Comparison of ENCODE assay signal across 26 cellular contexts in the genomic region with DNA sequence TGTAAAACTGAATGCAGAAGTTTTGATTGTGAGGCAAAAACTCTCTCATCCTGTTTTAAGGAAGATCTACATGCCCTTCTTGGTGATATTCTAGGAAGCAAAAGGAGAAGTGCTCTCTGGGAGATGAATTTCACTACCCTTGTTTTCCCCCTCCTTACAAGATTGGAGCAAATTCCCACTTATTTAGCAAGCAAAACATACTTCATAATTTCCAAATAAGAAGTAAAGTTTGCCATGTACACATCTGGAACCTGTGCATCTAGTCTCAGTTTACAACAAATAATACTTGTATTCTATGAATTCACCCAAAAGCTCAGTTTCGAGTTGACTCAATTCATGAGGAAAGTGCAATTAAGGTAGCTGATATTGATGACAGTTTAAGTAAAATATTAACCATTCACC.
DNase-seq lines count a peak whose midpoint lies in the region; ATAC-seq lines count a peak whose summit lies in the region.
"Had no signal": no experiment of that assay in that cellular context is flagged by ENCODE, and none has a peak within 500 bp of the region (broad histone marks: within the 10 kb centered on the region; RNA-seq: fewer than 3 reads in every experiment).

No MANE protein-coding gene starts in this region.

- DNase-seq in Ammon's horn (ENCODE audit: low spot score) (peak; percentile 37), NCI-H1436 (lab: John Stamatoyannopoulos, UW) (no peak), kidney tubule cell (ENCODE audit: low spot score) (no peak), NCI-H526 (lab: John Stamatoyannopoulos, UW) (no peak)
- DNase-seq: 8988T; activated CD4-positive, alpha-beta T cell treated with anti-CD3 and anti-CD28 coated beads, Interleukin-2, amount 10 ng/mL, durations not matched to agents 24 days and 14 days; activated T-cell treated with anti-CD3 and anti-CD28 coated beads, Interleukin-2, amount 50 U/mL, for 4 hours; AML-193; CD8-positive, alpha-beta memory T cell; DMS153; dorsolateral prefrontal cortex; islet precursor cell; naive thymus-derived CD8-positive, alpha-beta T cell; NCI-H187; NCI-H524; NK-92 treated with Interleukin-12 subunit alpha and Interleukin-12 subunit beta, amount 100 ng/mL, for 24 hours; occipital lobe; SHP77; stimulated activated naive CD4-positive, alpha-beta T cell; T1000 had no signal

- H3K27ac Mint-ChIP-seq in dendritic cell treated with granulocyte-macrophage colony-stimulating factor and Interleukin-4, amounts not matched to agents 40 ng/mL and 50 ng/mL, for 4 days: peak overlapping the region; percentile 60
- H3K27ac Mint-ChIP-seq: activated CD4-positive, alpha-beta T cell treated with anti-CD3 and anti-CD28 coated beads, Interleukin-2, amount 10 ng/mL, durations not matched to agents 24 days and 14 days; CD8-positive, alpha-beta memory T cell; mesothelial cell of epicardium; naive thymus-derived CD8-positive, alpha-beta T cell had no signal

- H3K4me3 Mint-ChIP-seq in dendritic cell treated with granulocyte-macrophage colony-stimulating factor and Interleukin-4, amounts not matched to agents 40 ng/mL and 50 ng/mL, for 4 days: no peak overlapping the region
- H3K4me3 Mint-ChIP-seq: activated CD4-positive, alpha-beta T cell treated with anti-CD3 and anti-CD28 coated beads, Interleukin-2, amount 10 ng/mL, durations not matched to agents 24 days and 14 days; activated T-cell treated with anti-CD3 and anti-CD28 coated beads, Interleukin-2, amount 50 U/mL, for 4 hours; CD8-positive, alpha-beta memory T cell; mesothelial cell of epicardium; naive thymus-derived CD8-positive, alpha-beta T cell had no signal

- no peaks in the 10 kb centered on the region for H3K27me3 Mint-ChIP-seq in dendritic cell treated with granulocyte-macrophage colony-stimulating factor and Interleukin-4, amounts not matched to agents 40 ng/mL and 50 ng/mL, for 4 days
- H3K27me3 Mint-ChIP-seq: CD8-positive, alpha-beta memory T cell had no signal

- H3K4me1 Mint-ChIP-seq in dendritic cell treated with granulocyte-macrophage colony-stimulating factor and Interleukin-4, amounts not matched to agents 40 ng/mL and 50 ng/mL, for 4 days (ENCODE audit: low read depth): peaks cover 74% of the 10 kb centered on the region
- H3K4me1 Mint-ChIP-seq: CD8-positive, alpha-beta memory T cell had no signal

- peaks cover under 1% of the 10 kb centered on the region for H3K9me3 Mint-ChIP-seq in dendritic cell treated with granulocyte-macrophage colony-stimulating factor and Interleukin-4, amounts not matched to agents 40 ng/mL and 50 ng/mL, for 4 days
- H3K9me3 Mint-ChIP-seq: activated T-cell treated with anti-CD3 and anti-CD28 coated beads, Interleukin-2, amount 50 U/mL, for 4 hours; CD8-positive, alpha-beta memory T cell; mesothelial cell of epicardium had no signal

- ATAC-seq in GM18907 (IDR thresholded peaks at IDR 0.05; ENCODE audit: unreplicated experiment): peak; percentile 59
- peak; percentile 61 for ATAC-seq in HG03378 (IDR thresholded peaks at IDR 0.05; ENCODE audit: unreplicated experiment)
- ATAC-seq in HG03457 (IDR thresholded peaks at IDR 0.05; ENCODE audit: unreplicated experiment): no peak
- ATAC-seq: activated T-cell treated with anti-CD3 and anti-CD28 coated beads, Interleukin-2, amount 50 U/mL, for 4 hours; naive thymus-derived CD8-positive, alpha-beta T cell; Panc1 had no signal

- no peaks in the 10 kb centered on the region for H3K36me3 Mint-ChIP-seq in dendritic cell treated with granulocyte-macrophage colony-stimulating factor and Interleukin-4, amounts not matched to agents 40 ng/mL and 50 ng/mL, for 4 days (ENCODE audit: low read depth)
- H3K36me3 Mint-ChIP-seq: mesothelial cell of epicardium; naive thymus-derived CD8-positive, alpha-beta T cell had no signal

- intact Hi-C loops in dendritic cell treated with granulocyte-macrophage colony-stimulating factor and Interleukin-4, amounts not matched to agents 40 ng/mL and 50 ng/mL, for 4 days (cut with micrococcal nuclease): loop anchor here (5.0 kb wide), 1 partner anchor 35 kb away; no protein-coding TSS in a partner anchor
